ENCODE assay signal across 27 cellular contexts in genomic region chr11:127308291-127308690, GRCh38.
"Had no signal": no experiment of that assay in that cellular context is flagged by ENCODE, and none has a peak within 500 bp of the region (broad histone marks: within the 10 kb centered on the region; RNA-seq: fewer than 3 reads in every experiment).

No MANE protein-coding gene starts in this region.

- H3K9me3 ChIP-seq: adrenal gland, body of pancreas, colonic mucosa, gastrocnemius medialis had no signal

- H3K4me1 ChIP-seq: adrenal gland, body of pancreas, colonic mucosa, gastrocnemius medialis had no signal

- H3K36me3 ChIP-seq: adrenal gland, colonic mucosa, gastrocnemius medialis, WERI-Rb-1 had no signal

- H3K27ac ChIP-seq: adrenal gland, body of pancreas, colonic mucosa, gastrocnemius medialis, WERI-Rb-1 had no signal

- H3K4me3 ChIP-seq: adrenal gland, body of pancreas, colonic mucosa, gastrocnemius medialis had no signal

- H3K27me3 ChIP-seq: adrenal gland, body of pancreas, colonic mucosa, gastrocnemius medialis had no signal

- DNase-seq: activated B cell treated with CpG ODN at 0.5 μM for 24 hours; activated CD4-positive, alpha-beta memory T cell treated with anti-CD3 and anti-CD28 coated beads for 36 hours; activated CD4-positive, alpha-beta T cell treated with anti-CD3 and anti-CD28 coated beads for 36 hours; activated CD4-positive, alpha-beta T cell treated with anti-CD3 and anti-CD28 coated beads, Interleukin-2, amount 10 ng/mL, durations not matched to agents 24 days and 14 days; activated CD8-positive, alpha-beta memory T cell treated with anti-CD3 and anti-CD28 coated beads, Interleukin-2, amount 10 ng/mL, durations not matched to agents 7 days and 5 days; activated CD8-positive, alpha-beta memory T cell treated with anti-CD3 and anti-CD28 coated beads, Interleukin-2, amount 50 U/mL, for 4 hours; activated CD8-positive, alpha-beta T cell treated with anti-CD3 and anti-CD28 coated beads, Interleukin-2, amount 10 ng/mL, durations not matched to agents 7 days and 5 days; activated effector memory CD4-positive, alpha-beta T cell treated with anti-CD3 and anti-CD28 coated beads, Interleukin-2, amount 50 U/mL, for 16 hours; activated naive CD4-positive, alpha-beta T cell treated with anti-CD3 and anti-CD28 coated beads for 36 hours; activated naive CD8-positive, alpha-beta T cell treated with anti-CD3 and anti-CD28 coated beads for 36 hours; activated naive CD8-positive, alpha-beta T cell treated with anti-CD3 and anti-CD28 coated beads, Interleukin-2, amount 50 U/mL, for 24 hours; activated T-cell treated with anti-CD3 and anti-CD28 coated beads, Interleukin-2, amount 50 U/mL, for 1 hour; activated T-cell treated with anti-CD3 and anti-CD28 coated beads, Interleukin-2, amount 50 U/mL, for 48 hours; adrenal gland; aorta; body of pancreas; central memory CD4-positive, alpha-beta T cell; cerebellar nuclear complex; colonic mucosa; effector memory CD4-positive, alpha-beta T cell; endodermal cell; foreskin fibroblast; gastrocnemius medialis; T-helper 1 cell; T-helper 17 cell; T1000; WERI-Rb-1 had no signal
